ENCODE assay signal across 1 cellular context in genomic region chr15:84645997-84646396, GRCh38.
TF ChIP-seq lines count a peak whose summit lies in the region.

No MANE protein-coding gene starts in this region.

TF ChIP-seq in HepG2, 621 proteins besides CTCF, POLR2A, EP300 and RAD21:
- TF ChIP-seq, protein P1, sequence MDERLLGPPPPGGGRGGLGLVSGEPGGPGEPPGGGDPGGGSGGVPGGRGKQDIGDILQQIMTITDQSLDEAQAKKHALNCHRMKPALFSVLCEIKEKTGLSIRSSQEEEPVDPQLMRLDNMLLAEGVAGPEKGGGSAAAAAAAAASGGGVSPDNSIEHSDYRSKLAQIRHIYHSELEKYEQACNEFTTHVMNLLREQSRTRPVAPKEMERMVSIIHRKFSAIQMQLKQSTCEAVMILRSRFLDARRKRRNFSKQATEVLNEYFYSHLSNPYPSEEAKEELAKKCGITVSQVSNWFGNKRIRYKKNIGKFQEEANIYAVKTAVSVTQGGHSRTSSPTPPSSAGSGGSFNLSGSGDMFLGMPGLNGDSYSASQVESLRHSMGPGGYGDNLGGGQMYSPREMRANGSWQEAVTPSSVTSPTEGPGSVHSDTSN (CRISPR knock-in tag; IDR thresholded peaks at IDR 0.05) = no peak
- TF ChIP-seq POLR2G (IDR thresholded peaks at IDR 0.05; ENCODE audit: low read depth, low read length) = peak; percentile 18; the same call in 1 of the 2 replicates
